ENCODE assay signal across 1 cellular context in genomic region chr1:67441739-67442286, GRCh38.
TF ChIP-seq lines count a peak whose summit lies in the region.

No MANE protein-coding gene starts in this region.

TF ChIP-seq in HEK293, 187 proteins besides CTCF, POLR2A, EP300 and RAD21 (continued from another document):
- no peak for TF ChIP-seq ZNF529 (tag by site-specific recombination; IDR thresholded peaks at IDR 0.05; ENCODE audit: insufficient replicate concordance)
- TF ChIP-seq ZNF391 (tag by site-specific recombination; IDR thresholded peaks at IDR 0.05; ENCODE audit: borderline replicate concordance, low read depth): no peak
